ENCODE assay signal across 2 cellular contexts in the genomic region with DNA sequence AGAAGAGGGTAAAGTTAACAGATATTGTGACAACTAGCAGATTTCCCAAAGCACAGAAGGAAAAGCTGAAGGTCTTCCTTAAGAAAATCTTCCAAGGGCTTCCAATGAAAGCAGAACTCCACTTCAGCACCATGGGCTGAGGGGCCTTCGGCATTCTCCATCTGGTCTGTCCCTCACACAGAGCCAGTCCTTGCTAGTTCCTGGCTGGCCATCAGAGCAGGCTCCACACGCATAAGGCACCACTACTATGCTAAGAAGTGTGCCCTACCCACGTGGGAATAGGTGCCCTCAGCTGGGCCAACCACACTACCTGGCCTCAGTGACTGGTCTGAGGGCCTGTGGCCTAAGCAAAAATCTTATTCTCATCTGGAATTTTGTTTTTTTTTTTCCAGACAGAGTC.
TF ChIP-seq lines count a peak whose summit lies in the region.

No MANE protein-coding gene starts in this region.

TF ChIP-seq in WTC11, 78 proteins besides CTCF, POLR2A, EP300 and RAD21 (continues in another document):
- TF ChIP-seq NFE2L1 (CRISPR knock-in tag; IDR thresholded peaks at IDR 0.05) (no peak), SMAD3 (CRISPR knock-in tag; IDR thresholded peaks at IDR 0.05; ENCODE audit: borderline replicate concordance) (no peak), SOX15 (CRISPR knock-in tag; IDR thresholded peaks at IDR 0.05) (no peak), NFYB (CRISPR knock-in tag; conservative IDR thresholded peaks at IDR 0.05; ENCODE audit: low read depth) (no peak), ZNF423 (CRISPR knock-in tag; IDR thresholded peaks at IDR 0.05) (no peak)
- TF ChIP-seq, protein P1, sequence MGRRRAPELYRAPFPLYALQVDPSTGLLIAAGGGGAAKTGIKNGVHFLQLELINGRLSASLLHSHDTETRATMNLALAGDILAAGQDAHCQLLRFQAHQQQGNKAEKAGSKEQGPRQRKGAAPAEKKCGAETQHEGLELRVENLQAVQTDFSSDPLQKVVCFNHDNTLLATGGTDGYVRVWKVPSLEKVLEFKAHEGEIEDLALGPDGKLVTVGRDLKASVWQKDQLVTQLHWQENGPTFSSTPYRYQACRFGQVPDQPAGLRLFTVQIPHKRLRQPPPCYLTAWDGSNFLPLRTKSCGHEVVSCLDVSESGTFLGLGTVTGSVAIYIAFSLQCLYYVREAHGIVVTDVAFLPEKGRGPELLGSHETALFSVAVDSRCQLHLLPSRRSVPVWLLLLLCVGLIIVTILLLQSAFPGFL (CRISPR knock-in tag; IDR thresholded peaks at IDR 0.05; ENCODE audit: borderline replicate concordance), result no peak
- TF ChIP-seq, protein P2, sequence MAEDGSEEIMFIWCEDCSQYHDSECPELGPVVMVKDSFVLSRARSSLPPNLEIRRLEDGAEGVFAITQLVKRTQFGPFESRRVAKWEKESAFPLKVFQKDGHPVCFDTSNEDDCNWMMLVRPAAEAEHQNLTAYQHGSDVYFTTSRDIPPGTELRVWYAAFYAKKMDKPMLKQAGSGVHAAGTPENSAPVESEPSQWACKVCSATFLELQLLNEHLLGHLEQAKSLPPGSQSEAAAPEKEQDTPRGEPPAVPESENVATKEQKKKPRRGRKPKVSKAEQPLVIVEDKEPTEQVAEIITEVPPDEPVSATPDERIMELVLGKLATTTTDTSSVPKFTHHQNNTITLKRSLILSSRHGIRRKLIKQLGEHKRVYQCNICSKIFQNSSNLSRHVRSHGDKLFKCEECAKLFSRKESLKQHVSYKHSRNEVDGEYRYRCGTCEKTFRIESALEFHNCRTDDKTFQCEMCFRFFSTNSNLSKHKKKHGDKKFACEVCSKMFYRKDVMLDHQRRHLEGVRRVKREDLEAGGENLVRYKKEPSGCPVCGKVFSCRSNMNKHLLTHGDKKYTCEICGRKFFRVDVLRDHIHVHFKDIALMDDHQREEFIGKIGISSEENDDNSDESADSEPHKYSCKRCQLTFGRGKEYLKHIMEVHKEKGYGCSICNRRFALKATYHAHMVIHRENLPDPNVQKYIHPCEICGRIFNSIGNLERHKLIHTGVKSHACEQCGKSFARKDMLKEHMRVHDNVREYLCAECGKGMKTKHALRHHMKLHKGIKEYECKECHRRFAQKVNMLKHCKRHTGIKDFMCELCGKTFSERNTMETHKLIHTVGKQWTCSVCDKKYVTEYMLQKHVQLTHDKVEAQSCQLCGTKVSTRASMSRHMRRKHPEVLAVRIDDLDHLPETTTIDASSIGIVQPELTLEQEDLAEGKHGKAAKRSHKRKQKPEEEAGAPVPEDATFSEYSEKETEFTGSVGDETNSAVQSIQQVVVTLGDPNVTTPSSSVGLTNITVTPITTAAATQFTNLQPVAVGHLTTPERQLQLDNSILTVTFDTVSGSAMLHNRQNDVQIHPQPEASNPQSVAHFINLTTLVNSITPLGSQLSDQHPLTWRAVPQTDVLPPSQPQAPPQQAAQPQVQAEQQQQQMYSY (CRISPR knock-in tag; IDR thresholded peaks at IDR 0.05), result no peak
- TF ChIP-seq, protein P3, sequence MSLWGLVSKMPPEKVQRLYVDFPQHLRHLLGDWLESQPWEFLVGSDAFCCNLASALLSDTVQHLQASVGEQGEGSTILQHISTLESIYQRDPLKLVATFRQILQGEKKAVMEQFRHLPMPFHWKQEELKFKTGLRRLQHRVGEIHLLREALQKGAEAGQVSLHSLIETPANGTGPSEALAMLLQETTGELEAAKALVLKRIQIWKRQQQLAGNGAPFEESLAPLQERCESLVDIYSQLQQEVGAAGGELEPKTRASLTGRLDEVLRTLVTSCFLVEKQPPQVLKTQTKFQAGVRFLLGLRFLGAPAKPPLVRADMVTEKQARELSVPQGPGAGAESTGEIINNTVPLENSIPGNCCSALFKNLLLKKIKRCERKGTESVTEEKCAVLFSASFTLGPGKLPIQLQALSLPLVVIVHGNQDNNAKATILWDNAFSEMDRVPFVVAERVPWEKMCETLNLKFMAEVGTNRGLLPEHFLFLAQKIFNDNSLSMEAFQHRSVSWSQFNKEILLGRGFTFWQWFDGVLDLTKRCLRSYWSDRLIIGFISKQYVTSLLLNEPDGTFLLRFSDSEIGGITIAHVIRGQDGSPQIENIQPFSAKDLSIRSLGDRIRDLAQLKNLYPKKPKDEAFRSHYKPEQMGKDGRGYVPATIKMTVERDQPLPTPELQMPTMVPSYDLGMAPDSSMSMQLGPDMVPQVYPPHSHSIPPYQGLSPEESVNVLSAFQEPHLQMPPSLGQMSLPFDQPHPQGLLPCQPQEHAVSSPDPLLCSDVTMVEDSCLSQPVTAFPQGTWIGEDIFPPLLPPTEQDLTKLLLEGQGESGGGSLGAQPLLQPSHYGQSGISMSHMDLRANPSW (CRISPR knock-in tag; conservative IDR thresholded peaks at IDR 0.05; ENCODE audit: low read depth), result no peak
- TF ChIP-seq, protein P4, sequence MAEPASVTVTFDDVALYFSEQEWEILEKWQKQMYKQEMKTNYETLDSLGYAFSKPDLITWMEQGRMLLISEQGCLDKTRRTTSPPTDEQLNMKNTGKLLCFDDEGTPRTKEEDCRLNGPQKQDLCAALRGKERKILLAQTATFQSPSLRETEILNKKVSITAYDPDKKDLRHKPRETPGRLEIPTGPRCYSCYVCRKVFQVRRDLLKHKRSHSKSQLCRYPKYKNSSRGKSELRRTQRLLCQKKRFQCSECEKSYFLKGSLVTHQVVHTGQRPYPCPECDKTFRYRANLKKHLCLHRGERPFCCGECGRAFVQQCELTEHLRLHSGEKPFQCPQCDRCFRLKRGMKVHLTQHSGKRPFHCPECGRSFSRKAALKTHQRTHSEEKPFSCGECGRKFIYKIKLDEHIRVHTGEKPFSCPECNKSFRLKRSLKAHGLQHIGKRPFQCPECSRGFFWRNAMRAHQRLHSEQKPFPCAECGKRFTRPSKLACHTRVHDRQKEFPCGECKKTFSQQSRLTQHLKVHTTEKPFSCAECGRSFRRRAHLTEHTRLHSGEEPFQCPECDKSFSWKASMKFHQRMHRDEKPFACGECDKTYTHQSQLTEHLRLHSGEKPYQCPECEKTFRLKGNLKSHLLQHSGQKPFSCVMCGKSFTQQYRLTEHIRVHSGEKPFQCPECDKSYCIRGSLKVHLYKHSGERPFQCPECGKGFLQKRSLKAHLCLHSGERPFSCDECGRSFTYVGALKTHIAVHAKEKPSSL (CRISPR knock-in tag; conservative IDR thresholded peaks at IDR 0.05), result no peak
- TF ChIP-seq, protein P5, sequence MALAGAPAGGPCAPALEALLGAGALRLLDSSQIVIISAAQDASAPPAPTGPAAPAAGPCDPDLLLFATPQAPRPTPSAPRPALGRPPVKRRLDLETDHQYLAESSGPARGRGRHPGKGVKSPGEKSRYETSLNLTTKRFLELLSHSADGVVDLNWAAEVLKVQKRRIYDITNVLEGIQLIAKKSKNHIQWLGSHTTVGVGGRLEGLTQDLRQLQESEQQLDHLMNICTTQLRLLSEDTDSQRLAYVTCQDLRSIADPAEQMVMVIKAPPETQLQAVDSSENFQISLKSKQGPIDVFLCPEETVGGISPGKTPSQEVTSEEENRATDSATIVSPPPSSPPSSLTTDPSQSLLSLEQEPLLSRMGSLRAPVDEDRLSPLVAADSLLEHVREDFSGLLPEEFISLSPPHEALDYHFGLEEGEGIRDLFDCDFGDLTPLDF (CRISPR knock-in tag; IDR thresholded peaks at IDR 0.05), result no peak

TF ChIP-seq in H1, 55 proteins besides CTCF, POLR2A, EP300 and RAD21:
- TF ChIP-seq POU5F1 (IDR thresholded peaks at IDR 0.05; ENCODE audit: low read depth, low read length) (no peak), SIX5 (IDR thresholded peaks at IDR 0.05; ENCODE audit: low read depth, low read length) (no peak), KDM5A (IDR thresholded peaks at IDR 0.05; ENCODE audit: low read length) (no peak), SP2 (IDR thresholded peaks at IDR 0.05; ENCODE audit: low read length) (no peak), PHF8 (conservative IDR thresholded peaks at IDR 0.05; ENCODE audit: low read depth, low read length) (no peak), FOSL1 (IDR thresholded peaks at IDR 0.05; ENCODE audit: insufficient read depth, low read depth, low read length) (no peak), SP4 (IDR thresholded peaks at IDR 0.05; ENCODE audit: low read length) (no peak)
- TF ChIP-seq, protein P6, sequence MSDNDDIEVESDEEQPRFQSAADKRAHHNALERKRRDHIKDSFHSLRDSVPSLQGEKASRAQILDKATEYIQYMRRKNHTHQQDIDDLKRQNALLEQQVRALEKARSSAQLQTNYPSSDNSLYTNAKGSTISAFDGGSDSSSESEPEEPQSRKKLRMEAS (IDR thresholded peaks at IDR 0.05), result no peak
- TF ChIP-seq, protein P7, sequence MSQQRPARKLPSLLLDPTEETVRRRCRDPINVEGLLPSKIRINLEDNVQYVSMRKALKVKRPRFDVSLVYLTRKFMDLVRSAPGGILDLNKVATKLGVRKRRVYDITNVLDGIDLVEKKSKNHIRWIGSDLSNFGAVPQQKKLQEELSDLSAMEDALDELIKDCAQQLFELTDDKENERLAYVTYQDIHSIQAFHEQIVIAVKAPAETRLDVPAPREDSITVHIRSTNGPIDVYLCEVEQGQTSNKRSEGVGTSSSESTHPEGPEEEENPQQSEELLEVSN (IDR thresholded peaks at IDR 0.05), result no peak
